8 cellular contexts compared by ENCODE assay signal in genomic region chr13:111153977-111154332, GRCh38. TPM values are rescaled to one million over a fixed set of nuclear protein-coding genes. Genes with fewer than 3 reads are reported as not detected.
DNase-seq lines count a peak whose midpoint lies in the region; ATAC-seq and TF ChIP-seq lines count a peak whose summit lies in the region.

No MANE protein-coding gene starts in this region.

- H3K4me1 ChIP-seq in Panc1 (ENCODE audit: control insufficient read depth, insufficient read depth, low read length): peaks cover 6% of the 10 kb centered on the region

- H3K9me3 ChIP-seq in Panc1 (ENCODE audit: control insufficient read depth, insufficient read depth, low read depth, low read length): no peaks in the 10 kb centered on the region

- H3K27me3 ChIP-seq in Panc1 (ENCODE audit: control insufficient read depth, insufficient read depth, low read length) (no peaks in the 10 kb centered on the region; the same call in 1 of the 2 replicates), kidney epithelial cell (ENCODE audit: control insufficient read depth, insufficient read depth, low read length) (peaks cover 3% of the 10 kb centered on the region)

- peaks cover 17% of the 10 kb centered on the region for H3K36me3 Mint-ChIP-seq in MCF 10A (ENCODE audit: insufficient read depth, unreplicated experiment)

- DNase-seq in AG10803 (ENCODE audit: low read depth): peak; percentile 35
- no peak for DNase-seq in Panc1 (ENCODE audit: low read depth, low spot score)
- DNase-seq in MCF 10A (ENCODE audit: unreplicated experiment): peak; percentile 36
- no peak for DNase-seq in kidney epithelial cell (ENCODE audit: low read depth)
- DNase-seq in stimulated activated CD8-positive, alpha-beta memory T cell treated with anti-CD3 and anti-CD28 coated beads, Interleukin-12 subunit alpha, Interleukin-12 subunit beta, amount 100 ng/mL, for 24 hours (ENCODE audit: extremely low read depth): peak; percentile 27
- no peak for DNase-seq in NCI-H1436 treated with DMSO at 0.1 percent for 48 hours (lab: John Stamatoyannopoulos, UW)

- H3K27ac Mint-ChIP-seq in MCF 10A (ENCODE audit: low read depth, unreplicated experiment): peak overlapping the region; percentile 98

- POLR2A ChIA-PET in Panc1 (lab: Charles Lee): no interaction called here
- POLR2A ChIA-PET in MCF 10A (lab: Yijun Ruan, JAX): interaction anchor here (1.0 kb wide), 1 partner anchor 449 kb away, joined by 3 read pairs; the partner anchor contains the start of gene CARS2

- no TSS peak for BruUV-seq in Panc1 (replicated peaks; lab: Mats Ljungman, UMichigan)
- no TSS peak for BruUV-seq in MCF 10A (replicated peaks; lab: Mats Ljungman, UMichigan)

- CTCF ChIA-PET in Panc1 (lab: Charles Lee) (no interaction called here), MCF 10A (lab: Yijun Ruan, JAX) (interaction anchor here (0.6 to 1.0 kb wide), 2 partner anchors 86 to 307 kb away, joined by 3 read pairs; no protein-coding TSS in a partner anchor)

- peak overlapping the region; percentile 89 for H3K27ac ChIP-seq in Panc1 (ENCODE audit: low read length)

- peaks cover 14% of the 10 kb centered on the region for H3K4me1 Mint-ChIP-seq in MCF 10A (ENCODE audit: insufficient read depth, unreplicated experiment)

- ATAC-seq in GM18511 (IDR thresholded peaks at IDR 0.05; ENCODE audit: unreplicated experiment) (peak; percentile 59), HG03039 (IDR thresholded peaks at IDR 0.05; ENCODE audit: unreplicated experiment) (peak; percentile 39), Panc1 (peak; percentile 61)

- H3K9me3 Mint-ChIP-seq in MCF 10A (ENCODE audit: unreplicated experiment): no peaks in the 10 kb centered on the region

- in situ Hi-C loops in Panc1 (cut with HindIII; ENCODE audit: low pct_unique_long_range_greater_than_20kb, low sequenced_read_pairs): no loop called here

- H3K4me3 ChIP-seq in AG10803 (ENCODE audit: low read length) (peak overlapping the region; percentile 83), Panc1 (ENCODE audit: low read depth in 2 of 2, low read length in 2 of 2) (peak overlapping the region; percentile 75 to 83), kidney epithelial cell (ENCODE audit: low read depth, low read length) (peak overlapping the region; percentile 77)

- peak overlapping the region; percentile 93 for H3K4me3 Mint-ChIP-seq in MCF 10A (ENCODE audit: unreplicated experiment)

- H3K36me3 ChIP-seq in Panc1 (ENCODE audit: control insufficient read depth, insufficient read depth, low read length) (no peaks in the 10 kb centered on the region; the same call in 1 of the 2 replicates), kidney epithelial cell (ENCODE audit: control insufficient read depth, insufficient read depth, low read length) (no peaks in the 10 kb centered on the region)

- peaks cover 28% of the 10 kb centered on the region for H3K27me3 Mint-ChIP-seq in MCF 10A (ENCODE audit: insufficient read depth, unreplicated experiment)

- intact Hi-C loops in Panc1 (cut with micrococcal nuclease; ENCODE audit: unreplicated experiment) (no loop called here), MCF 10A (cut with micrococcal nuclease) (loop anchor here (2.0 to 10.0 kb wide), 3 partner anchors 69 to 239 kb away; partner anchors contain the start of gene ANKRD10)

- TF ChIP-seq CTCF in AG10803 (conservative IDR thresholded peaks at IDR 0.05; ENCODE audit: low read length) (peak; percentile 11), Panc1 (IDR thresholded peaks at IDR 0.05) (no peak), MCF 10A (IDR thresholded peaks at IDR 0.05; ENCODE audit: unreplicated experiment) (no peak), kidney epithelial cell (IDR thresholded peaks at IDR 0.05; ENCODE audit: insufficient read depth, low read length, poor library complexity, severe bottlenecking) (peak; percentile 32)

RNA-seq across cellular contexts. Expression of gene ARHGEF7, which starts 38.8 kb away (rescaled TPM):
- total RNA-seq in Panc1 (2021; ENCODE audit: unreplicated experiment) (36.4 TPM), MCF 10A (2022) (43.5 and 49.4 TPM in 2 replicates), kidney epithelial cell (32.4 and 34.1 TPM in 2 replicates)
- polyA plus RNA-seq in Panc1 (2012; ENCODE audit: insufficient read length): 25.2 TPM

Comparison
In these comparisons a context has a peak if more than half of its experiments do, and no peak if none do; other contexts are left out.
1. DNase-seq: peak in AG10803 (single experiment), MCF 10A (single experiment) and stimulated activated CD8-positive, alpha-beta memory T cell treated with anti-CD3 and anti-CD28 coated beads, Interleukin-12 subunit alpha, Interleukin-12 subunit beta, amount 100 ng/mL, for 24 hours (single experiment); none in Panc1 (single experiment), kidney epithelial cell (single experiment) and NCI-H1436 treated with DMSO at 0.1 percent for 48 hours (single experiment).
2. CTCF ChIP-seq: peak in AG10803 (single experiment) and kidney epithelial cell (single experiment); none in Panc1 (single experiment) and MCF 10A (single experiment).
3. Peak in every context shown above with its lines, with median percentiles within 50 percentile points of each other: H3K4me3 ChIP-seq and ATAC-seq.